ENCODE assay signal across 1 cellular context in the genomic region with DNA sequence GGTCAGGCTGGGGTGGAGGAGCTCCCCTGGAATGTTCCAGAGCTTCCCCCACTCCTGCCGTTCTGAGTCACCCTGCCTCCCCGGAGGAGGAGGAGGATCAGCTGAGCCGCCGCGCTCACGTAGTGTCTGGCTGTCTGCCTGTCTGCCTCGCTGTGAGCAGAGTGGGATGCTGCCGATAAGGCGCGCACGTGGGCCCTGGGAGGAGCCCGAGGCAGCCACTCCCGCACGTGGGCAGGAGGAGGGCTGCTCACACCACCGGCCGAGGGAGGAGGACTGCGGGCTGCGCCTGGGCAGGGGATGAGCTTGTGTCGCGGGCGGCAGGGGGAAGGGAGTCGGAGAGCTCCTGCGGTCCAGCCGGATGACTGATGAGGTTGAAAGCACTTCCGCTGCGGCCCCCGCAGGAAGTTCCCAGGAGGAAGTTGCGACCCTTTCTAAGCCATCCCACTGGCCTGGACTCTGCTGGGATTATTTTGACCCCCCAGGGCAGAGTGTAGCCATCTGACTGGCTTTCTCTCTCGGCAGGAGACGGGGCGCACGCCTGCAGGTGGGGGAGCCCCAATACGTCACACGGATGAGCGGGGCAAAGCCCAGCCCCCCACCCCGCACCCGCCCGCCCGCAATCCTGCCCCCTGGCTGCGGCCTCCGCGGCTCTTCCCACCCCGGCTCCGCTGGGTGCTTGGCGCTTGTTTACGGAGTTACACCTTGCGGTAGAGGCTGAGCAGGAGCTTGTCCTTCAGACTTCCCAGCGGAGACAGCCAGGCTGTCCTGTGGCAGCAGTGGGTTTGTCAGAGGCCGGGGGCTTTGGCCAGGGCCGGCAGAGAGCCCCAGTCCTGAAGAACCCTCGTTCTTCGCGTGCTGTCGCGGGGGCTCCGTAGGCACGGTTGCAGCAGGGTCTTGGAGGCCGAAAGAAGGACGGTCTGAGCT.
A peak's percentile ranks its signal among the peaks of the same experiment; 100 is the strongest.
TF ChIP-seq lines count a peak whose summit lies in the region.

No MANE protein-coding gene starts in this region.

TF ChIP-seq in SK-N-SH, 30 proteins besides CTCF, POLR2A, EP300 and RAD21 (continued from another document):
- TF ChIP-seq, protein P1, sequence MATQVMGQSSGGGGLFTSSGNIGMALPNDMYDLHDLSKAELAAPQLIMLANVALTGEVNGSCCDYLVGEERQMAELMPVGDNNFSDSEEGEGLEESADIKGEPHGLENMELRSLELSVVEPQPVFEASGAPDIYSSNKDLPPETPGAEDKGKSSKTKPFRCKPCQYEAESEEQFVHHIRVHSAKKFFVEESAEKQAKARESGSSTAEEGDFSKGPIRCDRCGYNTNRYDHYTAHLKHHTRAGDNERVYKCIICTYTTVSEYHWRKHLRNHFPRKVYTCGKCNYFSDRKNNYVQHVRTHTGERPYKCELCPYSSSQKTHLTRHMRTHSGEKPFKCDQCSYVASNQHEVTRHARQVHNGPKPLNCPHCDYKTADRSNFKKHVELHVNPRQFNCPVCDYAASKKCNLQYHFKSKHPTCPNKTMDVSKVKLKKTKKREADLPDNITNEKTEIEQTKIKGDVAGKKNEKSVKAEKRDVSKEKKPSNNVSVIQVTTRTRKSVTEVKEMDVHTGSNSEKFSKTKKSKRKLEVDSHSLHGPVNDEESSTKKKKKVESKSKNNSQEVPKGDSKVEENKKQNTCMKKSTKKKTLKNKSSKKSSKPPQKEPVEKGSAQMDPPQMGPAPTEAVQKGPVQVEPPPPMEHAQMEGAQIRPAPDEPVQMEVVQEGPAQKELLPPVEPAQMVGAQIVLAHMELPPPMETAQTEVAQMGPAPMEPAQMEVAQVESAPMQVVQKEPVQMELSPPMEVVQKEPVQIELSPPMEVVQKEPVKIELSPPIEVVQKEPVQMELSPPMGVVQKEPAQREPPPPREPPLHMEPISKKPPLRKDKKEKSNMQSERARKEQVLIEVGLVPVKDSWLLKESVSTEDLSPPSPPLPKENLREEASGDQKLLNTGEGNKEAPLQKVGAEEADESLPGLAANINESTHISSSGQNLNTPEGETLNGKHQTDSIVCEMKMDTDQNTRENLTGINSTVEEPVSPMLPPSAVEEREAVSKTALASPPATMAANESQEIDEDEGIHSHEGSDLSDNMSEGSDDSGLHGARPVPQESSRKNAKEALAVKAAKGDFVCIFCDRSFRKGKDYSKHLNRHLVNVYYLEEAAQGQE (IDR thresholded peaks at IDR 0.05; ENCODE audit: low read depth, low read length), result no peak; the same call in 1 of the 2 replicates
- TF ChIP-seq, protein P2, sequence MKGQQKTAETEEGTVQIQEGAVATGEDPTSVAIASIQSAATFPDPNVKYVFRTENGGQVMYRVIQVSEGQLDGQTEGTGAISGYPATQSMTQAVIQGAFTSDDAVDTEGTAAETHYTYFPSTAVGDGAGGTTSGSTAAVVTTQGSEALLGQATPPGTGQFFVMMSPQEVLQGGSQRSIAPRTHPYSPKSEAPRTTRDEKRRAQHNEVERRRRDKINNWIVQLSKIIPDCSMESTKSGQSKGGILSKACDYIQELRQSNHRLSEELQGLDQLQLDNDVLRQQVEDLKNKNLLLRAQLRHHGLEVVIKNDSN (IDR thresholded peaks at IDR 0.05; ENCODE audit: borderline replicate concordance, low read depth), result peak; percentile 89
- TF ChIP-seq SIN3A (IDR thresholded peaks at IDR 0.05; ENCODE audit: borderline replicate concordance, low read depth, low read length), result peak; percentile 85
- TF ChIP-seq JUND (IDR thresholded peaks at IDR 0.05), result peak; percentile 83; the same call in 1 of the 2 replicates
- TF ChIP-seq FOSL2 (IDR thresholded peaks at IDR 0.05; ENCODE audit: borderline replicate concordance, low read depth), result peak; percentile 89
- TF ChIP-seq RXRA (IDR thresholded peaks at IDR 0.05; ENCODE audit: borderline replicate concordance, low read depth), result no peak
- peak; percentile 55; the same call in 1 of the 2 replicates for TF ChIP-seq FOXJ3 (CRISPR knock-in tag; IDR thresholded peaks at IDR 0.05)
- no peak for TF ChIP-seq EZH2phosphoT487 (IDR thresholded peaks at IDR 0.05; ENCODE audit: borderline replicate concordance, low read depth)
- 0 out of 2 replicates have a peak, but pooled peaks have one; percentile 14 for TF ChIP-seq RFX5 (IDR thresholded peaks at IDR 0.05; ENCODE audit: low read length)
- TF ChIP-seq NRF1 (IDR thresholded peaks at IDR 0.05; ENCODE audit: low read depth, low read length), result peak; percentile 62
- peak; percentile 21; the same call in 1 of the 2 replicates for TF ChIP-seq RCOR1 (IDR thresholded peaks at IDR 0.05; ENCODE audit: low read length)
- no peak for TF ChIP-seq MEF2A (IDR thresholded peaks at IDR 0.05; ENCODE audit: borderline replicate concordance, low read depth)
- TF ChIP-seq, protein P3, sequence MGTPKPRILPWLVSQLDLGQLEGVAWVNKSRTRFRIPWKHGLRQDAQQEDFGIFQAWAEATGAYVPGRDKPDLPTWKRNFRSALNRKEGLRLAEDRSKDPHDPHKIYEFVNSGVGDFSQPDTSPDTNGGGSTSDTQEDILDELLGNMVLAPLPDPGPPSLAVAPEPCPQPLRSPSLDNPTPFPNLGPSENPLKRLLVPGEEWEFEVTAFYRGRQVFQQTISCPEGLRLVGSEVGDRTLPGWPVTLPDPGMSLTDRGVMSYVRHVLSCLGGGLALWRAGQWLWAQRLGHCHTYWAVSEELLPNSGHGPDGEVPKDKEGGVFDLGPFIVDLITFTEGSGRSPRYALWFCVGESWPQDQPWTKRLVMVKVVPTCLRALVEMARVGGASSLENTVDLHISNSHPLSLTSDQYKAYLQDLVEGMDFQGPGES (IDR thresholded peaks at IDR 0.05; ENCODE audit: low read depth, low read length), result no peak
- TF ChIP-seq GABPA (IDR thresholded peaks at IDR 0.05; ENCODE audit: low read depth), result peak; percentile 87
- TF ChIP-seq YY1 (IDR thresholded peaks at IDR 0.05; ENCODE audit: low read depth), result no peak
- TF ChIP-seq GATA2 (CRISPR knock-in tag; IDR thresholded peaks at IDR 0.05), result peak; percentile 79
- TF ChIP-seq TCF12 (IDR thresholded peaks at IDR 0.05), result peak; percentile 65
- peak; percentile 77 for TF ChIP-seq NFIC (IDR thresholded peaks at IDR 0.05; ENCODE audit: borderline replicate concordance)
- TF ChIP-seq FOXM1 (IDR thresholded peaks at IDR 0.05; ENCODE audit: low read depth), result peak; percentile 36; the same call in 1 of the 2 replicates
- TF ChIP-seq, protein P4, sequence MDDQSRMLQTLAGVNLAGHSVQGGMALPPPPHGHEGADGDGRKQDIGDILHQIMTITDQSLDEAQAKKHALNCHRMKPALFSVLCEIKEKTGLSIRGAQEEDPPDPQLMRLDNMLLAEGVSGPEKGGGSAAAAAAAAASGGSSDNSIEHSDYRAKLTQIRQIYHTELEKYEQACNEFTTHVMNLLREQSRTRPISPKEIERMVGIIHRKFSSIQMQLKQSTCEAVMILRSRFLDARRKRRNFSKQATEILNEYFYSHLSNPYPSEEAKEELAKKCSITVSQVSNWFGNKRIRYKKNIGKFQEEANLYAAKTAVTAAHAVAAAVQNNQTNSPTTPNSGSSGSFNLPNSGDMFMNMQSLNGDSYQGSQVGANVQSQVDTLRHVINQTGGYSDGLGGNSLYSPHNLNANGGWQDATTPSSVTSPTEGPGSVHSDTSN (IDR thresholded peaks at IDR 0.05), result peak; percentile 76
